In the genomic region with DNA sequence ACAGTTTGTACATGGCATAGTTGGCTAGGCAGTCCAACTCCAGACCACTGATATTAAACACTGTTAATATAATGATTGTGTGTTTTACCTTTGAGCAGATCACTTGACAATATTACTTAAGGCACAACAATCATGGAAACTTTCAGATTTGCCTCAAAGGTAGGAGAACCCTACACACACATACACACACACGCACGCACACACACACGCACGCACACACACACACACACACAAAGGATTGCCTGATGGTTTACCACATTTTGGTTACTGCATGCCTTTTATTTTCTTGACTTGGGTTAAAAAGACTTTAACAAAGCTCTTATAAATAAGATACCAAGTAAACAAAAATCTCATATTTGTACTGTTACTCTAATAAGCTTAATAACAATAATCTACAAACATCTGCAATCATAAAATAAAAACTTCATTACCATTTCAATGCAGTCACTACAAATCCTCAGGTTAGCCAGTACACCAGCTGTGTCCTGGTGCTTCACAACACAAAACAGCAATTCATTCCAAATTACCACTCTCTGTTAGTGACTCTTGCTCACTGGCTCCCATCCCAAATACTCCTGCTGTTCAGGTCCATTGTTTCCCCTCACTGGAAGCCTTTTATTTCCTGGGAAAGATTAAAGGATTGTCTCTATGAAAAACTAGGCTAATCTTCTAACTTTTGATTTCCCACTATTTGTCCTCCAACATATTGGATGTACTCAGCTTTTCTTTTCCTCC, we compare ENCODE assay signal across 12 cellular contexts.
DNase-seq lines count a peak whose midpoint lies in the region; ATAC-seq and TF ChIP-seq lines count a peak whose summit lies in the region.
"Had no signal": no experiment of that assay in that cellular context is flagged by ENCODE, and none has a peak within 500 bp of the region (broad histone marks: within the 10 kb centered on the region; RNA-seq: fewer than 3 reads in every experiment).

No MANE protein-coding gene starts in this region.

- DNase-seq in COLO829 (ENCODE audit: low spot score) (peak; percentile 64), NCI-H1417 (lab: John Stamatoyannopoulos, UW) (peak in 2 of 3 experiments; percentile 61 to 90), T-helper 17 cell (no peak), left kidney (ENCODE audit: low read depth, low spot score) (peak; percentile 21), HuH-7 (ENCODE audit: low spot score) (no peak), prostate gland (ENCODE audit: low spot score) (no peak), GM19240 (ENCODE audit: insufficient read length, low spot score) (no peak)
- DNase-seq: activated CD8-positive, alpha-beta memory T cell treated with anti-CD3 and anti-CD28 coated beads, Interleukin-2, amount 10 ng/mL, durations not matched to agents 7 days and 5 days; KG1 had no signal

- peak overlapping the region; percentile 19 for H3K4me3 Mint-ChIP-seq in T-helper 17 cell
- H3K4me3 Mint-ChIP-seq: activated CD8-positive, alpha-beta memory T cell treated with anti-CD3 and anti-CD28 coated beads, Interleukin-2, amount 10 ng/mL, durations not matched to agents 7 days and 5 days had no signal

- 83% methylated on average over 4 of the region's 4 CpGs for WGBS in prostate gland

- H3K9me3 ChIP-seq in T-helper 17 cell (ENCODE audit: control insufficient read depth, low read length, poor library complexity, severe bottlenecking) (no peaks in the 10 kb centered on the region), prostate gland (no peaks in the 10 kb centered on the region)
- H3K9me3 ChIP-seq: SJSA1 had no signal

- intact Hi-C loops in prostate gland (cut with DNase I) = no loop called here

- peaks cover 21% of the 10 kb centered on the region for H3K4me1 Mint-ChIP-seq in T-helper 17 cell

- no peaks in the 10 kb centered on the region for H3K27me3 Mint-ChIP-seq in T-helper 17 cell
- H3K27me3 Mint-ChIP-seq: activated CD8-positive, alpha-beta memory T cell treated with anti-CD3 and anti-CD28 coated beads, Interleukin-2, amount 10 ng/mL, durations not matched to agents 7 days and 5 days had no signal

- H3K27ac Mint-ChIP-seq in T-helper 17 cell = peak overlapping the region; percentile 98
- H3K27ac Mint-ChIP-seq: activated CD8-positive, alpha-beta memory T cell treated with anti-CD3 and anti-CD28 coated beads, Interleukin-2, amount 10 ng/mL, durations not matched to agents 7 days and 5 days had no signal

- ATAC-seq in T-helper 17 cell (no peak), GM18873 (IDR thresholded peaks at IDR 0.05; ENCODE audit: low FRiP score, unreplicated experiment) (no peak)
- ATAC-seq: activated CD8-positive, alpha-beta memory T cell treated with anti-CD3 and anti-CD28 coated beads, Interleukin-2, amount 10 ng/mL, durations not matched to agents 7 days and 5 days had no signal

- H3K27ac ChIP-seq in prostate gland = no peak overlapping the region
- H3K27ac ChIP-seq: C4-2B, SJSA1 had no signal

- H3K4me1 ChIP-seq in prostate gland (replicated peaks) = no peaks in the 10 kb centered on the region
- H3K4me1 ChIP-seq: SJSA1 had no signal

- no peaks in the 10 kb centered on the region for H3K36me3 ChIP-seq in prostate gland
- H3K36me3 ChIP-seq: SJSA1 had no signal

- no peak overlapping the region for H3K4me3 ChIP-seq in prostate gland
- H3K4me3 ChIP-seq: SJSA1 had no signal

- TF ChIP-seq CTCF in prostate gland (IDR thresholded peaks at IDR 0.05) = no peak

- H3K27me3 ChIP-seq in prostate gland (replicated peaks; ENCODE audit: insufficient read depth) = no peaks in the 10 kb centered on the region
- H3K27me3 ChIP-seq: SJSA1 had no signal

- no peaks in the 10 kb centered on the region for H3K36me3 Mint-ChIP-seq in T-helper 17 cell (ENCODE audit: low read depth)

- TF ChIP-seq POLR2A in prostate gland (IDR thresholded peaks at IDR 0.05) = no peak

Comparison
In these comparisons a context has a peak if more than half of its experiments do, and no peak if none do; other contexts are left out.
1. DNase-seq: peak in COLO829 (single experiment), NCI-H1417 (2 of 3) and left kidney (single experiment); none in T-helper 17 cell (0 of 3), HuH-7 (single experiment), prostate gland (single experiment) and GM19240 (single experiment).